In genomic region chr22:36301851-36302250, GRCh38 we compare ENCODE assay signal across 11 cellular contexts. TPM values are rescaled to one million over a fixed set of nuclear protein-coding genes. Genes with fewer than 3 reads are reported as not detected.
DNase-seq lines count a peak whose midpoint lies in the region; ATAC-seq, FAIRE-seq and TF ChIP-seq lines count a peak whose summit lies in the region.
"Had no signal": no experiment of that assay in that cellular context is flagged by ENCODE, and none has a peak within 500 bp of the region (broad histone marks: within the 10 kb centered on the region; RNA-seq: fewer than 3 reads in every experiment).

No MANE protein-coding gene starts in this region.

- intact Hi-C loops in HepG2 (cut with micrococcal nuclease; ENCODE audit: unreplicated experiment): loop anchor here (1.0 kb wide), 2 partner anchors 168 to 184 kb away; no protein-coding TSS in a partner anchor
- intact Hi-C loops in right lobe of liver (cut with DNase I): loop anchor here in 1 of 2 donors (5.0 kb wide), 1 partner anchor 170 kb away; no protein-coding TSS in a partner anchor
- intact Hi-C loops in uterus (cut with DNase I; ENCODE audit: low total_unique reads): loop anchor here (2.0 kb wide), 1 partner anchor 169 kb away; no protein-coding TSS in a partner anchor

- peaks cover 100% of the 10 kb centered on the region for H3K36me3 Mint-ChIP-seq in activated T-helper 17 cell treated with anti-CD3 and anti-CD28 coated beads, Interleukin-2, amount 50 U/mL, for 72 hours (ENCODE audit: low read depth)

- no peak for FAIRE-seq in HepG2 (lab: Jason Lieb, UNC)
- FAIRE-seq: TTC549 had no signal

- H3K4me1 ChIP-seq in HepG2 (ENCODE audit: insufficient read depth, low read length) (no peaks in the 10 kb centered on the region), right lobe of liver (peaks cover 0 to 20% (median 6%) of the 10 kb centered on the region in 4 donors), uterus (no peaks in the 10 kb centered on the region)
- H3K4me1 ChIP-seq: gastrocnemius medialis had no signal

- H4K20me1 ChIP-seq in HepG2 (ENCODE audit: insufficient read depth, low read length): no peaks in the 10 kb centered on the region

- TF ChIP-seq POLR2A in HepG2 (IDR thresholded peaks at IDR 0.05; ENCODE audit: insufficient read depth in 1 of 2, low read depth in 2 of 2, low read length in 2 of 2): no peak
- no peak for TF ChIP-seq POLR2A in right lobe of liver (IDR thresholded peaks at IDR 0.05)
- no peak for TF ChIP-seq POLR2A in uterus (IDR thresholded peaks at IDR 0.05)

- no peaks in the 10 kb centered on the region for H3K79me2 ChIP-seq in HepG2 (ENCODE audit: insufficient read depth, low read length)

- in situ Hi-C loops in HepG2 (cut with HindIII; ENCODE audit: extremely low pct_ligation_motif_present, low pct_unique_long_range_greater_than_20kb): loop anchor here (5.0 kb wide), 1 partner anchor 165 kb away; no protein-coding TSS in a partner anchor

- H3K36me3 ChIP-seq in HepG2 (replicated peaks in 1 of 2; ENCODE audit: control insufficient read depth in 1 of 2, insufficient read depth in 2 of 2, low read length in 2 of 2): peaks cover 64 to 91% of the 10 kb centered on the region in 2 experiments
- peaks cover 32 to 97% (median 71%) of the 10 kb centered on the region in 4 donors for H3K36me3 ChIP-seq in right lobe of liver
- H3K36me3 ChIP-seq in uterus: no peaks in the 10 kb centered on the region

- no peak overlapping the region for H3K4me3 Mint-ChIP-seq in activated T-helper 17 cell treated with anti-CD3 and anti-CD28 coated beads, Interleukin-2, amount 50 U/mL, for 72 hours

- BruUV-seq in HepG2 (replicated peaks; lab: Mats Ljungman, UMichigan): TSS peak; percentile 22

- H2AFZ ChIP-seq in HepG2 (ENCODE audit: low read length): no peak overlapping the region

- no peak for TF ChIP-seq RAD21 in HepG2 (CRISPR knock-in tag; IDR thresholded peaks at IDR 0.05)

- no peaks in the 10 kb centered on the region for H3K27me3 ChIP-seq in HepG2 (ENCODE audit: control insufficient read depth in 1 of 2, insufficient read depth in 2 of 2, low read length in 2 of 2)
- no peaks in the 10 kb centered on the region for H3K27me3 ChIP-seq in right lobe of liver
- H3K27me3 ChIP-seq in uterus: no peaks in the 10 kb centered on the region
- H3K27me3 ChIP-seq: gastrocnemius medialis had no signal

- 90% methylated on average over 8 of the region's 8 CpGs for WGBS in HepG2 (ENCODE audit: low lambda C conversion rate)
- WGBS in right lobe of liver (ENCODE audit: insufficient coverage, low coverage, low lambda C conversion rate, missing lambda C conversion rate): 90% methylated on average over 6 of the region's 8 CpGs

- no peaks in the 10 kb centered on the region for H3K27me3 Mint-ChIP-seq in activated T-helper 17 cell treated with anti-CD3 and anti-CD28 coated beads, Interleukin-2, amount 50 U/mL, for 72 hours

- H3K4me2 ChIP-seq in HepG2 (ENCODE audit: low read depth, low read length): no peak overlapping the region

- peaks cover 5% of the 10 kb centered on the region for H3K4me1 Mint-ChIP-seq in activated T-helper 17 cell treated with anti-CD3 and anti-CD28 coated beads, Interleukin-2, amount 50 U/mL, for 72 hours

- CTCF ChIA-PET in HepG2 (lab: Yijun Ruan, JAX; ENCODE audit: low intra/inter-chr PET ratio, low total read pairs): interaction anchor here (1.6 to 2.3 kb wide), 2 partner anchors 169 to 185 kb away, joined by 17 to 20 read pairs; no protein-coding TSS in a partner anchor

- H3K9me3 Mint-ChIP-seq in activated T-helper 17 cell treated with anti-CD3 and anti-CD28 coated beads, Interleukin-2, amount 50 U/mL, for 72 hours: no peaks in the 10 kb centered on the region

- POLR2A ChIA-PET in HepG2 (lab: Yijun Ruan, JAX): interaction anchor here (1.2 kb wide), 1 partner anchor 13 kb away, joined by 3 read pairs; no protein-coding TSS in a partner anchor

- no peak overlapping the region for H3K9ac ChIP-seq in HepG2 (ENCODE audit: insufficient read depth, low read depth, low read length)

- H3K27ac Mint-ChIP-seq in activated T-helper 17 cell treated with anti-CD3 and anti-CD28 coated beads, Interleukin-2, amount 50 U/mL, for 72 hours: peak overlapping the region; percentile 78

- TF ChIP-seq EP300 in HepG2 (IDR thresholded peaks at IDR 0.05; ENCODE audit: low read depth in 2 of 2, low read length in 2 of 2) (no peak), HepG2 (CRISPR knock-in tag; IDR thresholded peaks at IDR 0.05; ENCODE audit: borderline replicate concordance) (no peak)

- DNase-seq in HepG2 (ENCODE audit: low spot score) (no peak), right lobe of liver (no peak), hepatic stellate cell (ENCODE audit: low spot score) (peak; percentile 66), uterus (no peak), NCI-H1048 (lab: John Stamatoyannopoulos, UW) (no peak), NCI-H1092 (lab: John Stamatoyannopoulos, UW) (no peak), NCI-H510A treated with DMSO at 0.1 percent for 48 hours (lab: John Stamatoyannopoulos, UW) (no peak)
- DNase-seq: amniotic stem cell had no signal

- ATAC-seq in HepG2 (no peak), right lobe of liver (no peak)
- ATAC-seq in activated T-helper 17 cell treated with anti-CD3 and anti-CD28 coated beads, Interleukin-2, amount 50 U/mL, for 72 hours (replicated peaks): no peak

- H3K27ac ChIP-seq in HepG2 (ENCODE audit: extremely low read length, insufficient read depth, low read length) (no peak overlapping the region), right lobe of liver (no peak overlapping the region), uterus (peak overlapping the region; percentile 36 to 49)

- H3K4me3 ChIP-seq in HepG2 (replicated peaks in 1 of 3; ENCODE audit: insufficient read depth in 1 of 3, low read depth in 2 of 3, low read length in 3 of 3) (no peak overlapping the region), right lobe of liver (no peak overlapping the region), uterus (no peak overlapping the region)
- H3K4me3 ChIP-seq: gastrocnemius medialis had no signal

- H3K9me3 ChIP-seq in HepG2 (ENCODE audit: low read length) (no peaks in the 10 kb centered on the region), right lobe of liver (no peaks in the 10 kb centered on the region), uterus (no peaks in the 10 kb centered on the region)
- H3K9me3 ChIP-seq: gastrocnemius medialis had no signal

- TF ChIP-seq CTCF in HepG2 (CRISPR knock-in tag; IDR thresholded peaks at IDR 0.05): no peak
- no peak for TF ChIP-seq CTCF in right lobe of liver (IDR thresholded peaks at IDR 0.05)
- no peak for TF ChIP-seq CTCF in uterus (IDR thresholded peaks at IDR 0.05)

TF ChIP-seq in HepG2, 621 proteins besides CTCF, POLR2A, EP300 and RAD21 (continues in another document):
- TF ChIP-seq BCL3 (CRISPR knock-in tag; IDR thresholded peaks at IDR 0.05) (no peak), ARID3A (IDR thresholded peaks at IDR 0.05; ENCODE audit: low read depth, low read length) (no peak), ZNF432 (CRISPR knock-in tag; IDR thresholded peaks at IDR 0.05; ENCODE audit: borderline replicate concordance) (no peak)

RNA-seq across cellular contexts. Expression of gene APOL1, which starts 48.9 kb away (rescaled TPM):
- 11.2 and 20.3 TPM in 2 replicates for total RNA-seq in HepG2 (2016; rRNA removed; fragmentation: Illumina TruSeq; extraction: Trizol)
- total RNA-seq in HepG2 (2016; cell fraction: cytosol; rRNA removed; fragmentation: Illumina TruSeq; extraction: Trizol; ENCODE audit: low read depth): 2.3 and 2.8 TPM in 2 replicates
- 10.1 and 20.9 TPM in 2 replicates for total RNA-seq in HepG2 (2016; cell fraction: insoluble cytoplasmic fraction; rRNA removed; fragmentation: Illumina TruSeq; extraction: Trizol)
- 3.2 and 3.4 TPM in 2 replicates for total RNA-seq in HepG2 (2016; cell fraction: membrane; rRNA removed; fragmentation: Illumina TruSeq; extraction: Trizol)
- total RNA-seq in HepG2 (2016; cell fraction: nucleus; rRNA removed; fragmentation: Illumina TruSeq; extraction: Trizol): 19.4 and 20.3 TPM in 2 replicates
- 75.0 and 124 TPM in 2 replicates for polyA plus RNA-seq in HepG2 (2011; rRNA removed)
- 57.2 and 84.6 TPM in 2 replicates for polyA plus RNA-seq in HepG2 (2011; cell fraction: cytosol; rRNA removed)
- 110 and 144 TPM in 2 replicates for polyA plus RNA-seq in HepG2 (2011; cell fraction: nucleus; rRNA removed)
- 126 and 159 TPM in 2 replicates for polyA plus RNA-seq in HepG2 (2012)
- polyA plus RNA-seq in HepG2 (2016; cell fraction: cytosol; fragmentation: Illumina TruSeq; extraction: Trizol; ENCODE audit: low read depth): 2.5 and 2.9 TPM in 2 replicates
- polyA plus RNA-seq in HepG2 (2016; cell fraction: insoluble cytoplasmic fraction; fragmentation: Illumina TruSeq; extraction: Trizol; ENCODE audit: low read depth): 12.0 and 13.0 TPM in 2 replicates
- polyA plus RNA-seq in HepG2 (2016; cell fraction: membrane; fragmentation: Illumina TruSeq; extraction: Trizol; ENCODE audit: low read depth): 3.3 and 3.8 TPM in 2 replicates
- polyA plus RNA-seq in HepG2 (2016; cell fraction: nucleus; fragmentation: Illumina TruSeq; extraction: Trizol; ENCODE audit: insufficient read depth, low read depth): 37.3 and 42.3 TPM in 2 replicates
- 2.0 and 61.9 TPM in 2 replicates for polyA minus RNA-seq in HepG2 (2011; rRNA and poly(A)+ RNA removed; ENCODE audit: low replicate concordance)
- polyA minus RNA-seq in HepG2 (2011; cell fraction: cytosol; rRNA and poly(A)+ RNA removed): 61.5 and 88.3 TPM in 2 replicates
- polyA minus RNA-seq in HepG2 (2011; cell fraction: nucleus; rRNA and poly(A)+ RNA removed): 34.2 and 54.7 TPM in 2 replicates
- total RNA-seq in right lobe of liver: 100 to 1,000 TPM in 5 of 6 experiments, 10 to 100 TPM in 1; 85.1 to 299 (median 119) TPM
- 10 to 100 TPM; 52.8 to 89.4 TPM for total RNA-seq in activated T-helper 17 cell treated with anti-CD3 and anti-CD28 coated beads, Interleukin-2, amount 50 U/mL, for 72 hours
- 10 to 100 TPM in 3 of 4 donors, 1 to 10 TPM in 1; 9.8 to 89.7 (median 19.9) TPM for total RNA-seq in uterus

Comparison
In these comparisons a context has a peak if more than half of its experiments do, and no peak if none do; other contexts are left out.
1. H3K27ac ChIP-seq: peak in uterus (2 of 2); none in HepG2 (single experiment) and right lobe of liver (0 of 3).